ENCODE assay signal across 8 cellular contexts in the genomic region with DNA sequence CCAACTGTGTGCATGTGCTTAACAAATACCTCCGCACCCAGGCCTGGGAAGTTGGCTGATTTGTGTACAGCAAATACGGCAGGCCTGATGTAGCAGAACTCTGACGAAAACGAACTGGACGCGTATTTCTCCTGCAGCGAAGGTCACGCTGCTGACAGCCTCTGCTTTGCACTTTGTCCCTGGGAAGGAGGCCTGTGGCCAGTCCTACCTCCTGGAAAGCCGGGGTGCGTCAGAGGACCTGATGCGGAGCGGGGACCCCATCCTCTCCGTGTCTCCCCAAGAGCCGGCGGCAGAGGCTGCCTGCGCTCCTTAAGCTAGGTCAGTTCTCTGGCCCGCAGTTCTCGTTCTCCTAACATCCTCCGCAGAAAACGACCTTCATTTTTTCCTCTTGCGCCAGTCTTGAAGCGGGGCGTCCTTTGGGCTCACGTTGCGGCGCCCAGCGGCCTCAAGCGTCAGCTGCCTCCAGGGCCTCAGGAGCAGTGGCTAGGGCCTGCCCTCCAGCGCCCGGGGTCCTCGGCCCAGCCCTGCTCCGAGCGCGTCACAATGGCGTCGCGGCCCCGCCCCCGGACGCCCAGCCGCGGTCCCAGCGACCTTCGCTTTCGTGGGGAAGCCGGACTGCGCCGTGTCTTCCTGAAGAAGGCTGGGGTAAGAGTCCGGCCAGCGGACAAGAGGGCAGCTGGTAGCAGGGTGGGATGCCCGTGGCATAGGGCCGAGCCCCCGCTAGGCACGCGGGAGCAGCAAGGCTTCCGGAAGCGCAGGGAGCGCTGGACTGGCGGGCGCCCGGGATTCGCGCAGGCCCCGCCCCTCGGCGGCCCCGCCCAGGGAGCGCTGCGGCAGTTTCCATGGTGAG. TPM values are rescaled to one million over a fixed set of nuclear protein-coding genes. Genes with fewer than 3 reads are reported as not detected.
A peak's percentile ranks its signal among the peaks of the same experiment; 100 is the strongest.
DNase-seq lines count a peak whose midpoint lies in the region; ATAC-seq, FAIRE-seq and TF ChIP-seq lines count a peak whose summit lies in the region.

A gene (plus strand): TSS at position 821 of the 850 bp plus-strand sequence. CDS start 38,703 bp downstream, outside the sequence.

- H3K27ac ChIP-seq in endothelial cell of umbilical vein (ENCODE audit: insufficient read depth, low read depth, low read length): peak within 1 kb of the TSS; percentile 92

- peak within 1 kb of the TSS; percentile 46 for H3K4me2 ChIP-seq in endothelial cell of umbilical vein (ENCODE audit: insufficient read depth, low read length)

- H3K4me3 ChIP-seq in NT2/D1 (ENCODE audit: insufficient read length, low read depth) (peak within 1 kb of the TSS; percentile 68), endothelial cell of umbilical vein (replicated peaks in 1 of 3; ENCODE audit: insufficient read depth in 1 of 3, low read depth in 1 of 3, low read length in 3 of 3) (peak within 1 kb of the TSS; percentile 22 to 84 (median 66))

- ATAC-seq in GM19397 (IDR thresholded peaks at IDR 0.05; ENCODE audit: unreplicated experiment) (peak; percentile 98), HG03558 (IDR thresholded peaks at IDR 0.05; ENCODE audit: extremely low read depth, unreplicated experiment) (peak; percentile 94)

- intact Hi-C loops in endothelial cell of umbilical vein (cut with micrococcal nuclease): loop anchor here (1.0 kb wide), 3 partner anchors 16 to 39 kb away; no protein-coding TSS in a partner anchor

- H3K4me1 ChIP-seq in NT2/D1 (ENCODE audit: insufficient read depth, insufficient read length) (no peaks in the 10 kb centered on the region), endothelial cell of umbilical vein (ENCODE audit: control insufficient read depth, extremely low read depth, insufficient read depth, low read length) (peaks cover 3% of the 10 kb centered on the region)

- TSS peak; percentile 82 for BruUV-seq in endothelial cell of umbilical vein (replicated peaks; lab: Mats Ljungman, UMichigan)

- no peaks in the 10 kb centered on the region for H4K20me1 ChIP-seq in endothelial cell of umbilical vein (replicated peaks; ENCODE audit: control insufficient read depth, extremely low read depth, insufficient read depth, low read length)

- no peaks in the 10 kb centered on the region for H3K36me3 ChIP-seq in NT2/D1 (ENCODE audit: insufficient read depth, insufficient read length, low read length)
- no peaks in the 10 kb centered on the region for H3K36me3 ChIP-seq in endothelial cell of umbilical vein (ENCODE audit: control insufficient read depth in 2 of 2, extremely low read depth in 1 of 2, insufficient read depth in 2 of 2, low read length in 2 of 2)

- H3K9me3 ChIP-seq in NT2/D1 (ENCODE audit: insufficient read depth, low read length): no peaks in the 10 kb centered on the region
- H3K9me3 ChIP-seq in endothelial cell of umbilical vein (replicated peaks; ENCODE audit: control insufficient read depth, insufficient read depth, low read length): no peaks in the 10 kb centered on the region

- POLR2A ChIA-PET in endothelial cell of umbilical vein (lab: Charles Lee): interaction anchor here (1.1 kb wide), 1 partner anchor 16 kb away, joined by 4 read pairs; no protein-coding TSS in a partner anchor

- CTCF ChIA-PET in endothelial cell of umbilical vein (lab: Charles Lee): interaction anchor here (0.7 to 1.6 kb wide), 7 partner anchors 9 to 297 kb away, joined by 3 to 7 read pairs (median 3); a partner anchor contains a TSS

- H3K27me3 ChIP-seq in NT2/D1 (ENCODE audit: insufficient read depth, insufficient read length): no peaks in the 10 kb centered on the region
- H3K27me3 ChIP-seq in endothelial cell of umbilical vein (ENCODE audit: control insufficient read depth in 2 of 2, insufficient read depth in 2 of 2, low read length in 2 of 2): no peaks in the 10 kb centered on the region

- H3K79me2 ChIP-seq in endothelial cell of umbilical vein (ENCODE audit: control insufficient read depth, insufficient read depth, low read length): no peaks in the 10 kb centered on the region

- TF ChIP-seq POLR2A in endothelial cell of umbilical vein (IDR thresholded peaks at IDR 0.05; ENCODE audit: low read depth, low read length): peak; percentile 27

- peak within 1 kb of the TSS; percentile 84 for H2AFZ ChIP-seq in endothelial cell of umbilical vein (ENCODE audit: low read depth, low read length)

- no peaks in the 10 kb centered on the region for H3K9me1 ChIP-seq in endothelial cell of umbilical vein (replicated peaks; ENCODE audit: control insufficient read depth, extremely low read depth, insufficient read depth, low read length)

- DNase-seq in COLO668 (lab: John Stamatoyannopoulos, UW; ENCODE audit: unreplicated experiment): peak; percentile 81
- peak; percentile 63 for DNase-seq in NT2/D1 (ENCODE audit: low read depth, low spot score)
- DNase-seq in activated T-cell treated with anti-CD3 and anti-CD28 coated beads for 1 hour (ENCODE audit: low read depth): peak; percentile 82
- peak; percentile 90 for DNase-seq in endothelial cell of umbilical vein (ENCODE audit: low read depth, low spot score)
- DNase-seq in middle frontal gyrus (ENCODE audit: extremely low spot score, low spot score): peak; percentile 69
- peak; percentile 76 to 77 for DNase-seq in stimulated activated CD8-positive, alpha-beta memory T cell treated with anti-CD3 and anti-CD28 coated beads, Interleukin-2, amount 100 ng/mL, for 1 hour (ENCODE audit: low read depth in 2 of 2)

- dilution Hi-C loops in endothelial cell of umbilical vein (cut with MboI; ENCODE audit: extremely low pct_ligation_motif_present, low sequenced_read_pairs): no loop called here

- H3K9ac ChIP-seq in NT2/D1 (ENCODE audit: insufficient read length, low read depth) (peak within 1 kb of the TSS; percentile 91), endothelial cell of umbilical vein (replicated peaks; ENCODE audit: extremely low read depth, insufficient read depth, low read length) (peak within 1 kb of the TSS; percentile 96)

- TF ChIP-seq CTCF in endothelial cell of umbilical vein (IDR thresholded peaks at IDR 0.05; ENCODE audit: extremely low read depth in 1 of 2, insufficient read depth in 1 of 2, low read depth in 1 of 2, low read length in 2 of 2): peak in 1 of 2 donors; percentile 30

- FAIRE-seq in endothelial cell of umbilical vein (lab: Jason Lieb, UNC): peak; percentile 73

TF ChIP-seq in endothelial cell of umbilical vein, 7 proteins besides CTCF, POLR2A, EP300 and RAD21:
- no peak for TF ChIP-seq GATA2 (IDR thresholded peaks at IDR 0.05; ENCODE audit: insufficient read depth, insufficient read length, low read depth, low read length)
- TF ChIP-seq FOS (IDR thresholded peaks at IDR 0.05; ENCODE audit: borderline replicate concordance, insufficient read depth, low read length): no peak
- no peak for TF ChIP-seq JUN (IDR thresholded peaks at IDR 0.05; ENCODE audit: borderline replicate concordance, insufficient read depth, insufficient read length, low read depth)
- TF ChIP-seq, protein P1, sequence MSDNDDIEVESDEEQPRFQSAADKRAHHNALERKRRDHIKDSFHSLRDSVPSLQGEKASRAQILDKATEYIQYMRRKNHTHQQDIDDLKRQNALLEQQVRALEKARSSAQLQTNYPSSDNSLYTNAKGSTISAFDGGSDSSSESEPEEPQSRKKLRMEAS (IDR thresholded peaks at IDR 0.05; ENCODE audit: insufficient read depth, insufficient read length): peak; percentile 17
- TF ChIP-seq EZH2 (IDR thresholded peaks at IDR 0.05; ENCODE audit: borderline replicate concordance, low read depth, low read length, severe bottlenecking): no peak
- TF ChIP-seq MYC (IDR thresholded peaks at IDR 0.05; ENCODE audit: low read depth, low read length): no peak
- peak; percentile 8 for TF ChIP-seq POLR2AphosphoS5 (IDR thresholded peaks at IDR 0.05; ENCODE audit: insufficient read depth, low read depth, low read length)

RNA-seq across cellular contexts. Expression of the gene that starts here (rescaled TPM):
- 2.6 and 3.0 TPM in 2 replicates for total RNA-seq in endothelial cell of umbilical vein
- polyA plus RNA-seq in endothelial cell of umbilical vein: 2.1 and 24.0 TPM in 2 replicates
- 2.7 and 2.9 TPM in 2 replicates for polyA plus RNA-seq in endothelial cell of umbilical vein (2011; cell fraction: cytosol; rRNA removed)
- 2.3 and 3.4 TPM in 2 replicates for polyA plus RNA-seq in endothelial cell of umbilical vein (2011; cell fraction: nucleus; rRNA removed)
- 2.3 and 3.3 TPM in 2 replicates for polyA plus RNA-seq in endothelial cell of umbilical vein (2012)
- 1.0 and 2.4 TPM in 2 replicates for polyA minus RNA-seq in endothelial cell of umbilical vein
- 2.6 TPM for polyA minus RNA-seq in endothelial cell of umbilical vein (2011; cell fraction: cytosol; rRNA and poly(A)+ RNA removed)
- polyA minus RNA-seq in endothelial cell of umbilical vein (2011; cell fraction: nucleus; rRNA and poly(A)+ RNA removed): 2.5 and 3.3 TPM in 2 replicates

Comparison
In these comparisons a context has a peak if more than half of its experiments do, and no peak if none do; other contexts are left out.
1. Peak in every context shown above with its lines: DNase-seq, ATAC-seq, H3K4me3 ChIP-seq and H3K27ac ChIP-seq.